In genomic region chr18:24930974-24931373, GRCh38 we compare ENCODE assay signal across 21 cellular contexts.
DNase-seq lines count a peak whose midpoint lies in the region; ATAC-seq and TF ChIP-seq lines count a peak whose summit lies in the region.
"Had no signal": no experiment of that assay in that cellular context is flagged by ENCODE, and none has a peak within 500 bp of the region (broad histone marks: within the 10 kb centered on the region; RNA-seq: fewer than 3 reads in every experiment).

No MANE protein-coding gene starts in this region.

- H3K36me3 ChIP-seq in vagina, result no peaks in the 10 kb centered on the region
- H3K36me3 ChIP-seq: right atrium auricular region had no signal

- H3K4me3 ChIP-seq in vagina, result no peak overlapping the region
- H3K4me3 ChIP-seq: lung, right atrium auricular region had no signal

- H3K27me3 Mint-ChIP-seq in WTC11 (ENCODE audit: low read depth), result peaks cover 4% of the 10 kb centered on the region; the same call in 1 of the 2 replicates
- H3K27me3 Mint-ChIP-seq in naive B cell, result no peaks in the 10 kb centered on the region

- H3K9me3 Mint-ChIP-seq in WTC11 (no peaks in the 10 kb centered on the region), naive B cell (peaks cover 0 to 8% (median 0%) of the 10 kb centered on the region in 7 donors)

- H3K4me1 Mint-ChIP-seq in WTC11 (peaks cover 27% of the 10 kb centered on the region), naive B cell (peaks cover 53 to 65% (median 61%) of the 10 kb centered on the region in 3 donors)

- POLR2A ChIA-PET in WTC11 (lab: Charles Lee), result no interaction called here

- H3K27ac Mint-ChIP-seq in WTC11, result peak overlapping the region; percentile 46
- H3K27ac Mint-ChIP-seq in naive B cell, result peak overlapping the region; percentile 32 to 94 (median 88)

- DNase-seq in DMS53 treated with DMSO at 0.1 percent for 48 hours (lab: John Stamatoyannopoulos, UW; ENCODE audit: unreplicated experiment), result peak; percentile 54
- peak; percentile 63 for DNase-seq in NCI-H345 (lab: John Stamatoyannopoulos, UW)
- DNase-seq in WTC11 (ENCODE audit: low spot score), result no peak
- peak; percentile 54 for DNase-seq in naive B cell
- no peak for DNase-seq in vagina (ENCODE audit: extremely low spot score in 2 of 2)
- no peak for DNase-seq in SIG-M5 treated with dmso at 0.1 percent for 504 hours (lab: John Stamatoyannopoulos, UW; ENCODE audit: unreplicated experiment)
- DNase-seq: activated effector memory CD4-positive, alpha-beta T cell treated with anti-CD3 and anti-CD28 coated beads, Interleukin-2, amount 50 U/mL, for 16 hours; amygdala; foreskin fibroblast; GOT3; KG1; NCI-H1436 treated with DMSO at 0.1 percent for 48 hours; NCI-H446; RPMI8226; stimulated activated CD4-positive, alpha-beta T cell treated with anti-CD3 and anti-CD28 coated beads, Interleukin-1b, Interleukin-23, amount 100 ng/mL, for 48 hours had no signal

- H3K27ac ChIP-seq in vagina, result no peak overlapping the region
- H3K27ac ChIP-seq: HL-60, right atrium auricular region had no signal

- no peaks in the 10 kb centered on the region for H3K9me3 ChIP-seq in vagina
- H3K9me3 ChIP-seq: right atrium auricular region had no signal

- no peak for TF ChIP-seq POLR2A in vagina (IDR thresholded peaks at IDR 0.05)

- ATAC-seq in WTC11, result peak; percentile 88
- ATAC-seq in naive B cell (ENCODE audit: low read depth in 2 of 2), result peak; percentile 71
- ATAC-seq in GM21717 (IDR thresholded peaks at IDR 0.05; ENCODE audit: unreplicated experiment), result no peak
- no peak for ATAC-seq in GM19467 (IDR thresholded peaks at IDR 0.05; ENCODE audit: unreplicated experiment)
- ATAC-seq: activated CD4-positive, CD25-positive, alpha-beta regulatory T cell treated with anti-CD3 and anti-CD28 coated beads, Interleukin-2, amount 50 U/mL, for 24 hours had no signal

- H3K4me1 ChIP-seq in vagina, result no peaks in the 10 kb centered on the region
- H3K4me1 ChIP-seq: right atrium auricular region had no signal

- no peaks in the 10 kb centered on the region for H3K36me3 Mint-ChIP-seq in WTC11
- H3K36me3 Mint-ChIP-seq in naive B cell, result peaks cover 0 to 6% of the 10 kb centered on the region in 2 donors

- intact Hi-C loops in vagina (cut with DNase I), result no loop called here

- CTCF ChIA-PET in WTC11 (lab: Charles Lee), result no interaction called here

- TF ChIP-seq CTCF in WTC11 (IDR thresholded peaks at IDR 0.05) (no peak), vagina (IDR thresholded peaks at IDR 0.05) (no peak)

- H3K4me3 Mint-ChIP-seq in WTC11, result no peak overlapping the region
- H3K4me3 Mint-ChIP-seq in naive B cell, result peak overlapping the region in 4 of 8 donors; percentile 32 to 74 (median 46)

- no peaks in the 10 kb centered on the region for H3K27me3 ChIP-seq in vagina
- H3K27me3 ChIP-seq: right atrium auricular region had no signal

TF ChIP-seq in WTC11, 78 proteins besides CTCF, POLR2A, EP300 and RAD21:
- TF ChIP-seq PRDM15 (CRISPR knock-in tag; IDR thresholded peaks at IDR 0.05) (no peak), ZNF317 (CRISPR knock-in tag; IDR thresholded peaks at IDR 0.05; ENCODE audit: borderline replicate concordance, low read depth) (no peak)

Comparison
In these comparisons a context has a peak if more than half of its experiments do, and no peak if none do; other contexts are left out.
1. DNase-seq: peak in DMS53 treated with DMSO at 0.1 percent for 48 hours (single experiment), NCI-H345 (single experiment) and naive B cell (single experiment); none in WTC11 (single experiment), vagina (0 of 2) and SIG-M5 treated with dmso at 0.1 percent for 504 hours (single experiment).
2. ATAC-seq: peak in WTC11 (single experiment) and naive B cell (2 of 2); none in GM21717 (single experiment) and GM19467 (single experiment).